ENCODE assay signal across 1 cellular context in the genomic region with DNA sequence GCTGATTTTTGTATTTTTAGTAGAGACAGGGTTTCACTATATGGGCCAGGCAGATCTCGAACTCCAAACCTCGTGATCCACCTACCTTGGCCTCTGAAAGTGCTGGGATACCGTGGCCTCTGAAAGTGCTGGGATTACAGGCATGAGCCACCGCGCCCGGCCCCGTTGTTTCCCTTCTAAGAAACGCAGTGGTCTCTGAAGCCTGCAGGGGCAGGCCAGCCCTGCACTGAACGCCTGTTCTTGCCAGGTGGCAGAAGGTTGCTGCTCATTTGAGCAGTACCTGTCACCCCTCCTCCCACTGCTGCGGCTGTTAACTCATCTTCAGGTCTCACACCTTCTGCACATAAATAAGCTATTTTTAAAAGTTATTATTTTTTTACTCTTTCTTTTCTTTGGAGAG.
A peak's percentile ranks its signal among the peaks of the same experiment; 100 is the strongest.
TF ChIP-seq lines count a peak whose summit lies in the region.

No MANE protein-coding gene starts in this region.

TF ChIP-seq in H1, 55 proteins besides CTCF, POLR2A, EP300 and RAD21:
- TF ChIP-seq ASH2L (IDR thresholded peaks at IDR 0.05; ENCODE audit: low read length) (no peak), SIX5 (IDR thresholded peaks at IDR 0.05; ENCODE audit: low read depth, low read length) (no peak), SIRT6 (IDR thresholded peaks at IDR 0.05; ENCODE audit: low read length) (no peak), SIN3A (conservative IDR thresholded peaks at IDR 0.05 in 1 of 2, IDR thresholded peaks at IDR 0.05 in 1 of 2; ENCODE audit: low read depth in 1 of 2, low read length in 2 of 2) (peak in 1 of 2 experiments; percentile 48; a peak in 1 of 4 replicates), SUZ12 (IDR thresholded peaks at IDR 0.05; ENCODE audit: low read length) (no peak), BACH1 (IDR thresholded peaks at IDR 0.05; ENCODE audit: low read length) (no peak), TAF7 (optimal IDR thresholded peaks at IDR 0.05; ENCODE audit: borderline replicate concordance, low read depth, low read length) (no peak), FOSL1 (IDR thresholded peaks at IDR 0.05; ENCODE audit: insufficient read depth, low read depth, low read length) (no peak), HDAC6 (IDR thresholded peaks at IDR 0.05; ENCODE audit: low read depth, low read length) (no peak), MAFK (IDR thresholded peaks at IDR 0.05; ENCODE audit: low read depth, low read length) (no peak), RNF2 (IDR thresholded peaks at IDR 0.05; ENCODE audit: borderline replicate concordance, low read depth, low read length, missing control alignments, poor library complexity, severe bottlenecking) (no peak), MAX (IDR thresholded peaks at IDR 0.05) (0 out of 2 replicates have a peak, but pooled peaks have one; percentile 27), SAP30 (IDR thresholded peaks at IDR 0.05; ENCODE audit: insufficient read depth, insufficient replicate concordance, low read length) (no peak), KDM5A (IDR thresholded peaks at IDR 0.05; ENCODE audit: low read length) (no peak), RFX5 (IDR thresholded peaks at IDR 0.05; ENCODE audit: borderline replicate concordance, low read depth, low read length) (no peak), BCL11A (IDR thresholded peaks at IDR 0.05; ENCODE audit: low read depth in 2 of 2, low read length in 2 of 2) (no peak)
TF ChIP-seq in H1: peak in this region for 2.
